26 cellular contexts compared by ENCODE assay signal in the genomic region with DNA sequence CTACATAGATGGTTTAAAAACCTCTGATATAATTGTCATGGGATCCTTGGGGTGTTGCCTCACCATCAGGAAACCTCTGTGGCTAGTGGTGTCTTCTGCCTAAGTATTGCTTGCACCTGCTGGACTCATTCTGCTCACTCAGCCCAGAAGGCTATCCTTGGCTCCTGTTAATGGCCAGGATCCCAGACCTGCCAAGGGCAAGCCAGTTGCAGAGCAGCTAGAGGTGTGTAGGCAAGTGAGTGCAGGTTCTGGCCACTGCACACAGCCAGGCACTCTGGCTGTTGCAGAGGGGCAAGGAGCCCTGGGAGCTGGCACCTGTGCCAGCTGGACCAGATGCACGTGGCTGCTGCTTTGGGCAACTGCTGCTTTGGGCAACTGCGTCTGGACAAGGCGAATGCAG.
"Had no signal": no experiment of that assay in that cellular context is flagged by ENCODE, and none has a peak within 500 bp of the region (broad histone marks: within the 10 kb centered on the region; RNA-seq: fewer than 3 reads in every experiment).

No MANE protein-coding gene starts in this region.

- H3K27ac ChIP-seq: left ventricle myocardium inferior, neural progenitor cell, ovary, right atrium auricular region, right lobe of liver, stomach, testis, thyroid gland, transverse colon, upper lobe of left lung, vagina had no signal

- H3K36me3 ChIP-seq: left ventricle myocardium inferior, neural progenitor cell, ovary, right atrium auricular region, right lobe of liver, stomach, thyroid gland, transverse colon, upper lobe of left lung, vagina had no signal

- ATAC-seq: mucosa of descending colon; natural killer cell; right lobe of liver; stimulated activated naive B cell treated with anti-CD40 and anti-IgM and Interleukin-4, amounts not matched to agents 10 μg/mL and 1 μg/mL and 100 μg/mL, for 72 hours; stimulated activated naive CD8-positive, alpha-beta T cell treated with anti-CD3 and anti-CD28 coated beads, Interleukin-15, Interleukin-2, amounts not matched to agents 100 U/mL and 50 U/mL, for 24 hours had no signal

- H3K9me3 ChIP-seq: mucosa of descending colon, ovary, right atrium auricular region, right lobe of liver, stomach, testis, thyroid gland, transverse colon, upper lobe of left lung, vagina had no signal

- H3K27me3 Mint-ChIP-seq: progenitor cell of endocrine pancreas; stimulated activated naive B cell treated with anti-CD40 and anti-IgM and Interleukin-4, amounts not matched to agents 10 μg/mL and 1 μg/mL and 100 μg/mL, for 72 hours had no signal

- H3K27me3 ChIP-seq: neural progenitor cell, right atrium auricular region, right lobe of liver, stomach, testis, thyroid gland, transverse colon, upper lobe of left lung, vagina had no signal

- DNase-seq: hippocampal formation; left ventricle myocardium inferior; mesendoderm; mucosa of descending colon; natural killer cell; nephron progenitor cell; ovary; right lobe of liver; stimulated activated CD4-positive, alpha-beta T cell treated with anti-CD3 and anti-CD28 coated beads, Interleukin-1b, Interleukin-23, amount 100 ng/mL, for 48 hours; stimulated activated CD4-positive, alpha-beta T cell treated with anti-CD3 and anti-CD28 coated beads, Interleukin-2, amount 100 ng/mL, for 48 hours; stimulated activated CD4-positive, alpha-beta T cell treated with anti-CD3 and anti-CD28 coated beads, Interleukin-4, amount 100 ng/mL, for 4 hours; stimulated activated CD8-positive, alpha-beta memory T cell treated with anti-CD3 and anti-CD28 coated beads, Interleukin-4, amount 100 ng/mL, for 48 hours; stimulated activated naive B cell treated with anti-CD40 and anti-IgM and Interleukin-4, amounts not matched to agents 10 μg/mL and 1 μg/mL and 100 μg/mL, for 72 hours; stimulated activated naive CD8-positive, alpha-beta T cell treated with anti-CD3 and anti-CD28 coated beads, Interleukin-15, Interleukin-2, amounts not matched to agents 100 U/mL and 50 U/mL, for 24 hours; stomach; testis; thyroid gland; transverse colon; upper lobe of left lung had no signal

- H3K9ac ChIP-seq: neural progenitor cell had no signal

- H2AFZ ChIP-seq: neural progenitor cell had no signal

- H3K36me3 Mint-ChIP-seq: mesothelial cell of epicardium; natural killer cell; neural progenitor cell; stimulated activated naive B cell treated with anti-CD40 and anti-IgM and Interleukin-4, amounts not matched to agents 10 μg/mL and 1 μg/mL and 100 μg/mL, for 72 hours had no signal

- H3K27ac Mint-ChIP-seq: mesothelial cell of epicardium; natural killer cell; nephron progenitor cell; neural progenitor cell; progenitor cell of endocrine pancreas; stimulated activated naive B cell treated with anti-CD40 and anti-IgM and Interleukin-4, amounts not matched to agents 10 μg/mL and 1 μg/mL and 100 μg/mL, for 72 hours had no signal

- H3K4me1 Mint-ChIP-seq: mesothelial cell of epicardium; natural killer cell; nephron progenitor cell; neural progenitor cell; stimulated activated naive B cell treated with anti-CD40 and anti-IgM and Interleukin-4, amounts not matched to agents 10 μg/mL and 1 μg/mL and 100 μg/mL, for 72 hours had no signal

- H3K4me3 Mint-ChIP-seq: mesothelial cell of epicardium; natural killer cell; nephron progenitor cell; neural progenitor cell; stimulated activated naive B cell treated with anti-CD40 and anti-IgM and Interleukin-4, amounts not matched to agents 10 μg/mL and 1 μg/mL and 100 μg/mL, for 72 hours had no signal

- H3K4me1 ChIP-seq: left ventricle myocardium inferior, neural progenitor cell, right atrium auricular region, right lobe of liver, testis, thyroid gland, transverse colon, upper lobe of left lung, vagina had no signal

- H3K9me3 Mint-ChIP-seq: mesothelial cell of epicardium, nephron progenitor cell, neural progenitor cell had no signal

- H3K4me2 ChIP-seq: neural progenitor cell, smooth muscle cell had no signal

- H3K4me3 ChIP-seq: left ventricle myocardium inferior, lung, mucosa of descending colon, neural progenitor cell, ovary, right atrium auricular region, right lobe of liver, smooth muscle cell, stomach, testis, thyroid gland, transverse colon, upper lobe of left lung, vagina had no signal
